In genomic region chr2:7673101-7673500, GRCh38 we compare ENCODE assay signal across 1 cellular context.
TF ChIP-seq lines count a peak whose summit lies in the region.

No MANE protein-coding gene starts in this region.

TF ChIP-seq in H1, 55 proteins besides CTCF, POLR2A, EP300 and RAD21:
- no peak for TF ChIP-seq NRF1 (IDR thresholded peaks at IDR 0.05; ENCODE audit: low read depth, low read length)
- no peak for TF ChIP-seq HDAC2 (IDR thresholded peaks at IDR 0.05; ENCODE audit: borderline replicate concordance in 1 of 2, low read depth in 2 of 2, low read length in 2 of 2)
- TF ChIP-seq MAX (IDR thresholded peaks at IDR 0.05), result no peak
- TF ChIP-seq SUZ12 (IDR thresholded peaks at IDR 0.05; ENCODE audit: low read length), result no peak
- TF ChIP-seq SRF (IDR thresholded peaks at IDR 0.05; ENCODE audit: low read depth, low read length), result no peak
- TF ChIP-seq POLR2AphosphoS5 (IDR thresholded peaks at IDR 0.05; ENCODE audit: low read depth, low read length), result no peak
- no peak for TF ChIP-seq SIN3A (conservative IDR thresholded peaks at IDR 0.05 in 1 of 2, IDR thresholded peaks at IDR 0.05 in 1 of 2; ENCODE audit: low read depth in 1 of 2, low read length in 2 of 2)
- TF ChIP-seq TAF1 (IDR thresholded peaks at IDR 0.05; ENCODE audit: low read depth, low read length), result no peak
- TF ChIP-seq FOSL1 (IDR thresholded peaks at IDR 0.05; ENCODE audit: insufficient read depth, low read depth, low read length), result no peak
- TF ChIP-seq CEBPB (IDR thresholded peaks at IDR 0.05; ENCODE audit: low read depth, low read length), result no peak
- no peak for TF ChIP-seq GTF2F1 (IDR thresholded peaks at IDR 0.05; ENCODE audit: borderline replicate concordance, low read depth, low read length)
- no peak for TF ChIP-seq SAP30 (IDR thresholded peaks at IDR 0.05; ENCODE audit: insufficient read depth, insufficient replicate concordance, low read length)
TF ChIP-seq in H1: peak in this region for 0.
